8 cellular contexts compared by ENCODE assay signal in the genomic region with DNA sequence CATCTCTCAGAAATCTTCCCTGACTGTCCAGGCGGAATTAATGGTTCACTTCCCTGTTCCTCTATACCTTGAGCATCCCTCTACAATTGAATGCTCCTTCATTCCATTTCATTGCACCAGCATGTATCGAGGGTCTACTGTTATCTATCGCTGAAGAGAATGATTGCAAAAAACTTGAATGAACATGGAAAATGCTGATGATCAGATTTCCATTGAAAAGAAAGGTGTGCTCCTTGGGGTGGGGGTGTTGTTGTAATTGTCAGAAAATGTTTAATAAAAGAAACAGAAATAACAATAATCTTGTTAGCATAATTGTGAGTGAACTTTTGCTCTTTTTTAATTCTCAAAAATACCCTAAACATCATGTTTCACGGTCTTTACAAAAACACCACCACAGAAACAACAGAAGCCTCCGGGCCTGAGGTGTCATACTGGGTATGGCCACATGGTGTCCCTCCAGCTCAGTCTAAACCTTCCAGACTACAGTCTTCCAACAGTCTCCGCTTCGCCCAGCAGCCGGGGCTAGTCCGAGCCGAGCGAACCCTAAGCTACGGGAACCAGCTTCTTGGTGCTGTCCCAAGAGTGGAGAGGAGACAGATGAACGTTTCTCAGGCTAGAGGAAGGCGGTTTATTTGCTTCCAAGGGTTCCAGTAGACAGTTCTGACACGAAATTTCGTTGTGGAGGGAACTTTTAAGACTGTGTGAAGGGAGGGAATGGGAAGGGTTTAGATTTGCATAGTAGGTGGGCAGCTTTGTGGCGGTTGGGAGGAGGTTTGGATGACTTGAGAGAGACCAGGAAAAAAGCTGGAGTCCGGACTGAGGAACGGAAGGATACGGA.
DNase-seq lines count a peak whose midpoint lies in the region; ATAC-seq, FAIRE-seq and TF ChIP-seq lines count a peak whose summit lies in the region.

No MANE protein-coding gene starts in this region.

- TF ChIP-seq EP300 in A549 (IDR thresholded peaks at IDR 0.05): no peak

- TF ChIP-seq CTCF in A549 (IDR thresholded peaks at IDR 0.05): peak; percentile 97

- 4% methylated on average over 20 of the region's 20 CpGs for WGBS in A549 (ENCODE audit: missing lambda C conversion rate)

- peak; percentile 75 to 86 for ATAC-seq in A549
- peak; percentile 86 for ATAC-seq in GM18517 (IDR thresholded peaks at IDR 0.05; ENCODE audit: unreplicated experiment)
- peak; percentile 72 for ATAC-seq in HG03103 (IDR thresholded peaks at IDR 0.05; ENCODE audit: low read depth, unreplicated experiment)

- TF ChIP-seq RAD21 in A549 (conservative IDR thresholded peaks at IDR 0.05 in 1 of 2, IDR thresholded peaks at IDR 0.05 in 1 of 2): peak; percentile 97 to 99

- CTCF ChIA-PET in A549 (lab: Yijun Ruan, JAX): interaction anchor here (0.6 to 9.9 kb wide), 65 partner anchors 9 to 972 kb away, joined by 3 to 116 read pairs (median 5); partner anchors contain the start of gene EIF4G2

- H3K9me3 ChIP-seq in A549: no peaks in the 10 kb centered on the region

- H3K27ac ChIP-seq in A549: peak overlapping the region; percentile 98

- DNase-seq in A549 (ENCODE audit: low read depth in 1 of 2, low spot score in 1 of 2) (peak; percentile 90 to 93), NCI-H2171 (lab: John Stamatoyannopoulos, UW) (peak; percentile 45), cerebellar cortex (ENCODE audit: low spot score) (peak; percentile 96), islet precursor cell (peak; percentile 97)
- peak; percentile 54 for DNase-seq in activated CD4-positive, CD25-positive, alpha-beta regulatory T cell treated with anti-CD3 and anti-CD28 coated beads, Interleukin-2, amount 50 U/mL, for 16 hours (ENCODE audit: low read depth, low spot score)
- peak; percentile 53 to 71 for DNase-seq in stimulated activated CD4-positive, alpha-beta T cell treated with anti-CD3 and anti-CD28 coated beads, Interleukin-15, amount 100 ng/mL, for 1 hour (ENCODE audit: low read depth in 1 of 2, low spot score in 1 of 2)

- POLR2A ChIA-PET in A549 (lab: Yijun Ruan, JAX): interaction anchor here (0.5 to 2.3 kb wide), 14 partner anchors 10 to 688 kb away, joined by 3 to 48 read pairs (median 6); partner anchors contain the start of genes CTR9, EIF4G2, GALNT18 and ZBED5

- peak; percentile 18; the same call in 1 of the 2 replicates for TF ChIP-seq POLR2A in A549 (IDR thresholded peaks at IDR 0.05; ENCODE audit: low read length)

- peak; percentile 98 for FAIRE-seq in A549 (lab: Jason Lieb, UNC)

- H3K4me1 ChIP-seq in A549: peaks cover 40% of the 10 kb centered on the region

- peak overlapping the region; percentile 45 for H3K4me3 ChIP-seq in A549

- H3K4me2 ChIP-seq in A549: peak overlapping the region; percentile 86

TF ChIP-seq in A549, 52 proteins besides CTCF, POLR2A, EP300 and RAD21:
- no peak for TF ChIP-seq HOXB5 (CRISPR knock-in tag; IDR thresholded peaks at IDR 0.05)
- no peak for TF ChIP-seq TP53 (CRISPR knock-in tag; IDR thresholded peaks at IDR 0.05)
- no peak for TF ChIP-seq BHLHE40 (IDR thresholded peaks at IDR 0.05; ENCODE audit: low read depth, low read length)
- TF ChIP-seq RARB (CRISPR knock-in tag; IDR thresholded peaks at IDR 0.05): no peak
- peak; percentile 71 for TF ChIP-seq MAFK (IDR thresholded peaks at IDR 0.05; ENCODE audit: partially characterized antibody)
- TF ChIP-seq, protein P1, sequence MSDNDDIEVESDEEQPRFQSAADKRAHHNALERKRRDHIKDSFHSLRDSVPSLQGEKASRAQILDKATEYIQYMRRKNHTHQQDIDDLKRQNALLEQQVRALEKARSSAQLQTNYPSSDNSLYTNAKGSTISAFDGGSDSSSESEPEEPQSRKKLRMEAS (IDR thresholded peaks at IDR 0.05): peak; percentile 42
- no peak for TF ChIP-seq RFX5 (IDR thresholded peaks at IDR 0.05)
- no peak for TF ChIP-seq ATOH8 (CRISPR knock-in tag; IDR thresholded peaks at IDR 0.05; ENCODE audit: low read depth)
- no peak for TF ChIP-seq FOSB (CRISPR knock-in tag; IDR thresholded peaks at IDR 0.05)
- no peak for TF ChIP-seq ZNF302 (CRISPR knock-in tag; IDR thresholded peaks at IDR 0.05)
- TF ChIP-seq MAZ (IDR thresholded peaks at IDR 0.05; ENCODE audit: borderline replicate concordance, low read depth, low read length): no peak
- no peak for TF ChIP-seq HOXA7 (CRISPR knock-in tag; IDR thresholded peaks at IDR 0.05)
- TF ChIP-seq, protein P2, sequence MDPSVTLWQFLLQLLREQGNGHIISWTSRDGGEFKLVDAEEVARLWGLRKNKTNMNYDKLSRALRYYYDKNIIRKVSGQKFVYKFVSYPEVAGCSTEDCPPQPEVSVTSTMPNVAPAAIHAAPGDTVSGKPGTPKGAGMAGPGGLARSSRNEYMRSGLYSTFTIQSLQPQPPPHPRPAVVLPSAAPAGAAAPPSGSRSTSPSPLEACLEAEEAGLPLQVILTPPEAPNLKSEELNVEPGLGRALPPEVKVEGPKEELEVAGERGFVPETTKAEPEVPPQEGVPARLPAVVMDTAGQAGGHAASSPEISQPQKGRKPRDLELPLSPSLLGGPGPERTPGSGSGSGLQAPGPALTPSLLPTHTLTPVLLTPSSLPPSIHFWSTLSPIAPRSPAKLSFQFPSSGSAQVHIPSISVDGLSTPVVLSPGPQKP (IDR thresholded peaks at IDR 0.05; ENCODE audit: low read depth, low read length): no peak
- TF ChIP-seq KDM1A (IDR thresholded peaks at IDR 0.05; ENCODE audit: low read depth): no peak
- TF ChIP-seq SMC3 (IDR thresholded peaks at IDR 0.05): peak; percentile 97
- TF ChIP-seq USF2 (IDR thresholded peaks at IDR 0.05): no peak
- TF ChIP-seq CEBPB (IDR thresholded peaks at IDR 0.05): no peak
- TF ChIP-seq POLR2AphosphoS2 (conservative IDR thresholded peaks at IDR 0.05; ENCODE audit: low read length): no peak
- TF ChIP-seq ESRRA (IDR thresholded peaks at IDR 0.05; ENCODE audit: borderline replicate concordance, low read length): no peak
- TF ChIP-seq CHD2 (IDR thresholded peaks at IDR 0.05; ENCODE audit: low read length, partially characterized antibody): no peak
- no peak for TF ChIP-seq FOSL2 (IDR thresholded peaks at IDR 0.05)
- TF ChIP-seq FOSL2 (CRISPR knock-in tag; IDR thresholded peaks at IDR 0.05): no peak
- TF ChIP-seq HDAC2 (IDR thresholded peaks at IDR 0.05): no peak
- 0 out of 2 replicates have a peak, but pooled peaks have one; percentile 24 for TF ChIP-seq GATA3 (IDR thresholded peaks at IDR 0.05; ENCODE audit: borderline replicate concordance)
- no peak for TF ChIP-seq HES2 (IDR thresholded peaks at IDR 0.05)
- TF ChIP-seq JUN (IDR thresholded peaks at IDR 0.05): peak in 1 of 2 experiments; percentile 63; a peak in 3 of 5 replicates
- TF ChIP-seq, protein P3, sequence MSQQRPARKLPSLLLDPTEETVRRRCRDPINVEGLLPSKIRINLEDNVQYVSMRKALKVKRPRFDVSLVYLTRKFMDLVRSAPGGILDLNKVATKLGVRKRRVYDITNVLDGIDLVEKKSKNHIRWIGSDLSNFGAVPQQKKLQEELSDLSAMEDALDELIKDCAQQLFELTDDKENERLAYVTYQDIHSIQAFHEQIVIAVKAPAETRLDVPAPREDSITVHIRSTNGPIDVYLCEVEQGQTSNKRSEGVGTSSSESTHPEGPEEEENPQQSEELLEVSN (IDR thresholded peaks at IDR 0.05; ENCODE audit: borderline replicate concordance, low read depth): no peak
- no peak for TF ChIP-seq ZC3H11A (IDR thresholded peaks at IDR 0.05)
- no peak for TF ChIP-seq ZSCAN20 (CRISPR knock-in tag; IDR thresholded peaks at IDR 0.05)
- no peak for TF ChIP-seq HOXB13 (CRISPR knock-in tag; IDR thresholded peaks at IDR 0.05; ENCODE audit: low read depth)
- TF ChIP-seq PHF8 (IDR thresholded peaks at IDR 0.05; ENCODE audit: borderline replicate concordance, low read depth): no peak
- TF ChIP-seq NFE2L2 (conservative IDR thresholded peaks at IDR 0.05; ENCODE audit: low read length): no peak
- no peak for TF ChIP-seq NR3C1 (IDR thresholded peaks at IDR 0.05)
- no peak for TF ChIP-seq CHD4 (IDR thresholded peaks at IDR 0.05; ENCODE audit: borderline replicate concordance)
- TF ChIP-seq, protein P4, sequence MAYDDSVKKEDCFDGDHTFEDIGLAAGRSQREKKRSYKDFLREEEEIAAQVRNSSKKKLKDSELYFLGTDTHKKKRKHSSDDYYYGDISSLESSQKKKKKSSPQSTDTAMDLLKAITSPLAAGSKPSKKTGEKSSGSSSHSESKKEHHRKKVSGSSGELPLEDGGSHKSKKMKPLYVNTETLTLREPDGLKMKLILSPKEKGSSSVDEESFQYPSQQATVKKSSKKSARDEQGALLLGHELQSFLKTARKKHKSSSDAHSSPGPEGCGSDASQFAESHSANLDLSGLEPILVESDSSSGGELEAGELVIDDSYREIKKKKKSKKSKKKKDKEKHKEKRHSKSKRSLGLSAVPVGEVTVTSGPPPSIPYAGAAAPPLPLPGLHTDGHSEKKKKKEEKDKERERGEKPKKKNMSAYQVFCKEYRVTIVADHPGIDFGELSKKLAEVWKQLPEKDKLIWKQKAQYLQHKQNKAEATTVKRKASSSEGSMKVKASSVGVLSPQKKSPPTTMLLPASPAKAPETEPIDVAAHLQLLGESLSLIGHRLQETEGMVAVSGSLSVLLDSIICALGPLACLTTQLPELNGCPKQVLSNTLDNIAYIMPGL (CRISPR knock-in tag; IDR thresholded peaks at IDR 0.05; ENCODE audit: borderline replicate concordance): no peak
TF ChIP-seq in A549: peak in this region for 5.

Comparison
In these comparisons a context has a peak if more than half of its experiments do, and no peak if none do; other contexts are left out.
1. Peak in every context shown above with its lines: DNase-seq, ATAC-seq, H3K4me3 ChIP-seq and H3K27ac ChIP-seq.
2. DNase-seq: peak in every context shown above with its lines; median percentile 97 in islet precursor cell; 96 in cerebellar cortex; 92 in A549; 62 in stimulated activated CD4-positive, alpha-beta T cell treated with anti-CD3 and anti-CD28 coated beads, Interleukin-15, amount 100 ng/mL, for 1 hour; 54 in activated CD4-positive, CD25-positive, alpha-beta regulatory T cell treated with anti-CD3 and anti-CD28 coated beads, Interleukin-2, amount 50 U/mL, for 16 hours; 45 in NCI-H2171.